8 cellular contexts compared by ENCODE assay signal in the genomic region with DNA sequence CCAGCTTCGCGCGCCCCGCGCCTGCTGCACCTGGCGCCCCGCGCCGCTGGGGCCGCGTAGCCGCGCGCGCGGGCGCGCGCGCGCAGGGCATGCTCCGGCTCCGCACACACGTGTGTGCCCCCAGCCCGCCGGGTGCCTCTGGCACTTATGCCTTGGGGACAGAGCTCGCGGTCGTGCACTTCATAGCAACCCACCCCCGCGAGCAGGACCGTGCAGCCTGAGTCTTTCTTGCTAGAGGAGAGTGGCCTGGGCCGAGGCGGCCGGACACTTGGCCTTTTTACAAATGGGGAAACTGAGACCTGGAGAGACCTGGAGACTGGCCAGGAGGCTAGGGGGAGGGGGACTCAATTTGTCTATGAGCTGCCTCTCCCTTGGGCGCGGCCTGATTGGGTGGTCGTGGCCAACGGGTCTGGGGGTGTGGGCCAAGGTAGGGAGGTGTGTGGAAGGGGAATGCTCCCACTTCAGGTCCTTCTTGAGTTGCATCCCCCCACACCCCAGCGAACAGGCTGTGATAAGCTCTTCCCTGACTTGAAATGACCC. TPM values are rescaled to one million over a fixed set of nuclear protein-coding genes. Genes with fewer than 3 reads are reported as not detected.
DNase-seq lines count a peak whose midpoint lies in the region; ATAC-seq and TF ChIP-seq lines count a peak whose summit lies in the region.

No MANE protein-coding gene starts in this region.

- H3K79me2 ChIP-seq in mammary epithelial cell (ENCODE audit: insufficient read depth, low read length) = peaks cover 43% of the 10 kb centered on the region

- H2BK120ac ChIP-seq in mesenchymal stem cell (ENCODE audit: low read depth, low read length) = no peak overlapping the region

- DNase-seq in A673 (ENCODE audit: low spot score) (no peak), mammary epithelial cell (no peak), mesenchymal stem cell (no peak), vagina (ENCODE audit: extremely low spot score in 2 of 2) (no peak), midbrain (lab: John Stamatoyannopoulos, UW) (no peak), HK-2 (ENCODE audit: unreplicated experiment) (no peak)

- in situ Hi-C loops in mammary epithelial cell (cut with MboI; ENCODE audit: low sequenced_read_pairs in 2 of 2) = no loop called here

- H4K8ac ChIP-seq in mesenchymal stem cell (ENCODE audit: low read length) = peak overlapping the region; percentile 74

- no peaks in the 10 kb centered on the region for H3K36me3 ChIP-seq in A673 (ENCODE audit: insufficient read depth, low read length, poor library complexity, severe bottlenecking)
- no peaks in the 10 kb centered on the region for H3K36me3 ChIP-seq in mammary epithelial cell (ENCODE audit: insufficient read depth, low read length)
- H3K36me3 ChIP-seq in mesenchymal stem cell (ENCODE audit: control insufficient read depth in 1 of 2, insufficient read depth in 2 of 2, low read depth in 1 of 2, low read length in 2 of 2) = peaks cover 0 to 6% of the 10 kb centered on the region in 2 experiments
- H3K36me3 ChIP-seq in vagina = no peaks in the 10 kb centered on the region

- no peaks in the 10 kb centered on the region for H4K20me1 ChIP-seq in mammary epithelial cell (ENCODE audit: insufficient read depth, low read length)

- no peak for TF ChIP-seq CTCF in A673 (conservative IDR thresholded peaks at IDR 0.05; ENCODE audit: low read depth, low read length)
- no peak for TF ChIP-seq CTCF in mammary epithelial cell (conservative IDR thresholded peaks at IDR 0.05 in 1 of 2, IDR thresholded peaks at IDR 0.05 in 1 of 2; ENCODE audit: extremely low read depth in 1 of 2, insufficient read depth in 1 of 2, low read depth in 1 of 2, low read length in 2 of 2)
- no peak for TF ChIP-seq CTCF in vagina (IDR thresholded peaks at IDR 0.05)

- no peaks in the 10 kb centered on the region for H3K9me3 ChIP-seq in A673 (ENCODE audit: low read depth, low read length, poor library complexity, severe bottlenecking)
- no peaks in the 10 kb centered on the region for H3K9me3 ChIP-seq in mammary epithelial cell (replicated peaks; ENCODE audit: insufficient read depth, low read length)
- H3K9me3 ChIP-seq in mesenchymal stem cell (ENCODE audit: control insufficient read depth, low read length) = no peaks in the 10 kb centered on the region
- H3K9me3 ChIP-seq in vagina = no peaks in the 10 kb centered on the region

- H2AK5ac ChIP-seq in mesenchymal stem cell (ENCODE audit: low read length, severe bottlenecking) = no peak overlapping the region

- CTCF ChIA-PET in A673 (lab: Charles Lee) = no interaction called here
- CTCF ChIA-PET in mammary epithelial cell (lab: Charles Lee; ENCODE audit: low non-redundant PET) = interaction anchor here (0.6 to 0.9 kb wide), 3 partner anchors 44 to 247 kb away, joined by 3 to 8 read pairs (median 3); no protein-coding TSS in a partner anchor

- dilution Hi-C loops in mammary epithelial cell (cut with HindIII; ENCODE audit: low sequenced_read_pairs) = no loop called here

- no peak for TF ChIP-seq POLR2A in vagina (IDR thresholded peaks at IDR 0.05)

- peak overlapping the region; percentile 93 for H2AFZ ChIP-seq in mammary epithelial cell (ENCODE audit: low read depth, low read length)
- H2AFZ ChIP-seq in mesenchymal stem cell (ENCODE audit: low read depth, low read length) = peak overlapping the region; percentile 90

- H3K4me1 ChIP-seq in A673 (ENCODE audit: insufficient read depth, low read length, poor library complexity, severe bottlenecking) (no peaks in the 10 kb centered on the region), mammary epithelial cell (ENCODE audit: insufficient read depth, low read length) (peaks cover 41% of the 10 kb centered on the region), mesenchymal stem cell (ENCODE audit: control insufficient read depth, insufficient read depth, low read depth, low read length) (peaks cover 24% of the 10 kb centered on the region), vagina (peaks cover 62% of the 10 kb centered on the region)

- no peak for TF ChIP-seq RAD21 in Ishikawa (IDR thresholded peaks at IDR 0.05; ENCODE audit: low read depth)

- no TSS peak for BruUV-seq in A673 (replicated peaks; lab: Mats Ljungman, UMichigan)
- BruUV-seq in mammary epithelial cell (replicated peaks; lab: Mats Ljungman, UMichigan) = no TSS peak

- H3K23ac ChIP-seq in mesenchymal stem cell (ENCODE audit: low read length in 2 of 2) = no peak overlapping the region

- H3K27me3 ChIP-seq in A673 (replicated peaks; ENCODE audit: insufficient read depth, low read depth, low read length, poor library complexity) = no peaks in the 10 kb centered on the region
- H3K27me3 ChIP-seq in mammary epithelial cell (ENCODE audit: insufficient read depth, low read length) = no peaks in the 10 kb centered on the region
- no peaks in the 10 kb centered on the region for H3K27me3 ChIP-seq in mesenchymal stem cell (ENCODE audit: control insufficient read depth in 1 of 2, insufficient read depth in 1 of 2, low read length in 2 of 2)
- no peaks in the 10 kb centered on the region for H3K27me3 ChIP-seq in vagina

- H3K14ac ChIP-seq in mesenchymal stem cell (ENCODE audit: low read length in 2 of 2) = no peak overlapping the region

- no peak overlapping the region for H2BK15ac ChIP-seq in mesenchymal stem cell (ENCODE audit: low read depth, poor library complexity, severe bottlenecking)

- peak overlapping the region in 1 of 2 experiments; percentile 42 for H3K4ac ChIP-seq in mesenchymal stem cell (ENCODE audit: low read depth in 1 of 2, low read length in 2 of 2)

- no peak for TF ChIP-seq EP300 in Ishikawa (IDR thresholded peaks at IDR 0.05; ENCODE audit: borderline replicate concordance)

- H4K91ac ChIP-seq in mesenchymal stem cell (ENCODE audit: low read length) = peak overlapping the region; percentile 66

- H3K27ac ChIP-seq in A673 (ENCODE audit: low read depth, low read length, poor library complexity, severe bottlenecking) = no peak overlapping the region
- H3K27ac ChIP-seq in mammary epithelial cell (ENCODE audit: insufficient read depth, low read depth, low read length) = peak overlapping the region; percentile 73
- H3K27ac ChIP-seq in mesenchymal stem cell (ENCODE audit: low read length, poor library complexity, severe bottlenecking) = no peak overlapping the region
- peak overlapping the region; percentile 89 for H3K27ac ChIP-seq in vagina

- peaks cover 17% of the 10 kb centered on the region for H3K79me1 ChIP-seq in mesenchymal stem cell (replicated peaks; ENCODE audit: low read length, poor library complexity, severe bottlenecking)

- peak overlapping the region; percentile 14 to 49 for H3K18ac ChIP-seq in mesenchymal stem cell (ENCODE audit: low read depth in 1 of 2, low read length in 2 of 2)

- H3K4me3 ChIP-seq in A673 (ENCODE audit: low read depth, low read length, poor library complexity, severe bottlenecking) (peak overlapping the region; percentile 53), mammary epithelial cell (replicated peaks in 1 of 3; ENCODE audit: insufficient read depth in 1 of 3, low read depth in 2 of 3, low read length in 3 of 3) (peak overlapping the region; percentile 74 to 79 (median 76)), mesenchymal stem cell (ENCODE audit: insufficient read depth in 1 of 2, low read depth in 1 of 2, low read length in 2 of 2) (peak overlapping the region; percentile 80 to 96), vagina (peak overlapping the region; percentile 58 to 87)

- peak; percentile 1 for ATAC-seq in GM18873 (IDR thresholded peaks at IDR 0.05; ENCODE audit: low FRiP score, unreplicated experiment)

- intact Hi-C loops in A673 (cut with micrococcal nuclease; ENCODE audit: unreplicated experiment) = no loop called here
- intact Hi-C loops in mammary epithelial cell (cut with micrococcal nuclease) = loop anchor here (2.0 kb wide), 1 partner anchor 19 kb away; no protein-coding TSS in a partner anchor
- intact Hi-C loops in vagina (cut with DNase I) = no loop called here

- H3K4me2 ChIP-seq in mammary epithelial cell (ENCODE audit: insufficient read depth, low read depth, low read length) (peak overlapping the region; percentile 90), mesenchymal stem cell (ENCODE audit: low read length, poor library complexity, severe bottlenecking) (peak overlapping the region; percentile 95)

- H2BK5ac ChIP-seq in mesenchymal stem cell (ENCODE audit: low read depth, low read length, poor library complexity, severe bottlenecking) = no peak overlapping the region

- WGBS in mammary epithelial cell (ENCODE audit: low coverage, missing lambda C conversion rate) = 0% methylated on average over 11 of the region's 40 CpGs
- WGBS in mesenchymal stem cell = 3% methylated on average over 31 of the region's 40 CpGs

- POLR2A ChIA-PET in A673 (lab: Charles Lee; ENCODE audit: low non-redundant PET) = no interaction called here

- H3K9ac ChIP-seq in mammary epithelial cell (ENCODE audit: insufficient read depth, low read length) (peak overlapping the region; percentile 74), mesenchymal stem cell (ENCODE audit: low read length) (peak overlapping the region; percentile 69)

- H2BK12ac ChIP-seq in mesenchymal stem cell (ENCODE audit: low read length in 2 of 2) = peak overlapping the region in 1 of 2 experiments; percentile 21

TF ChIP-seq in Ishikawa, 13 proteins besides CTCF, POLR2A, EP300 and RAD21 (continues in another document):
- no peak for TF ChIP-seq CREB1 (IDR thresholded peaks at IDR 0.05; ENCODE audit: low read depth)

RNA-seq across cellular contexts. Expression of gene NBEAL2, which starts 0.6 kb away (rescaled TPM):
- total RNA-seq in A673 (2021) (15.7 and 17.8 TPM in 2 replicates), mammary epithelial cell (10 to 100 TPM; 21.3 to 42.3 TPM), vagina (227 TPM)
- 24.6 TPM for polyA plus RNA-seq in mammary epithelial cell
- 63.5 TPM for polyA minus RNA-seq in mammary epithelial cell
- 2.0 TPM for polyA plus RNA-seq in mesenchymal stem cell (2013, experiment 1 of 2)
- 1.7 TPM for polyA plus RNA-seq in mesenchymal stem cell (2013, experiment 2 of 2)

RNA-seq across cellular contexts. Expression of gene CCDC12, which starts 3.5 kb away (rescaled TPM):
- 28.2 and 31.3 TPM in 2 replicates for total RNA-seq in A673 (2021)
- total RNA-seq in mammary epithelial cell = 10 to 100 TPM; 17.8 to 42.1 TPM
- 31.4 TPM for polyA plus RNA-seq in mammary epithelial cell
- polyA minus RNA-seq in mammary epithelial cell = 19.6 TPM
- 25.6 TPM for polyA plus RNA-seq in mesenchymal stem cell (2013, experiment 1 of 2)
- 26.2 TPM for polyA plus RNA-seq in mesenchymal stem cell (2013, experiment 2 of 2)
- 55.5 TPM for total RNA-seq in vagina

Comparison
In these comparisons a context has a peak if more than half of its experiments do, and no peak if none do; other contexts are left out.
1. H3K27ac ChIP-seq: peak in mammary epithelial cell (single experiment) and vagina (single experiment); none in A673 (single experiment) and mesenchymal stem cell (single experiment).
2. Peak in every context shown above with its lines, with median percentiles within 50 percentile points of each other: H3K4me3 ChIP-seq.